In genomic region chr5:119301210-119301609, GRCh38 we compare ENCODE assay signal across 25 cellular contexts. TPM values are rescaled to one million over a fixed set of nuclear protein-coding genes. Genes with fewer than 3 reads are reported as not detected.
DNase-seq lines count a peak whose midpoint lies in the region; ATAC-seq and TF ChIP-seq lines count a peak whose summit lies in the region.
"Had no signal": no experiment of that assay in that cellular context is flagged by ENCODE, and none has a peak within 500 bp of the region (broad histone marks: within the 10 kb centered on the region; RNA-seq: fewer than 3 reads in every experiment).

No MANE protein-coding gene starts in this region.

- H3K36me3 ChIP-seq in KOPT-K1 (ENCODE audit: insufficient read depth, low read length) (no peaks in the 10 kb centered on the region), neutrophil (no peaks in the 10 kb centered on the region)
- H3K36me3 ChIP-seq: gastrocnemius medialis, neural progenitor cell, SJCRH30 had no signal

- no peaks in the 10 kb centered on the region for H3K9me3 Mint-ChIP-seq in activated T-cell treated with anti-CD3 and anti-CD28 coated beads, Interleukin-2, amount 50 U/mL, for 24 hours
- no peaks in the 10 kb centered on the region for H3K9me3 Mint-ChIP-seq in activated T-cell treated with anti-CD3 and anti-CD28 coated beads, Interleukin-2, amount 50 U/mL, for 4 hours
- peaks cover 1% of the 10 kb centered on the region for H3K9me3 Mint-ChIP-seq in activated naive CD8-positive, alpha-beta T cell treated with anti-CD3 and anti-CD28 coated beads, Interleukin-2, amount 10 ng/mL, durations not matched to agents 7 days and 5 days
- H3K9me3 Mint-ChIP-seq: CD14-positive monocyte had no signal

- no peaks in the 10 kb centered on the region for H3K27me3 Mint-ChIP-seq in activated T-cell treated with anti-CD3 and anti-CD28 coated beads, Interleukin-2, amount 50 U/mL, for 24 hours
- H3K27me3 Mint-ChIP-seq in activated T-cell treated with anti-CD3 and anti-CD28 coated beads, Interleukin-2, amount 50 U/mL, for 4 hours (ENCODE audit: low read depth), result no peaks in the 10 kb centered on the region
- no peaks in the 10 kb centered on the region for H3K27me3 Mint-ChIP-seq in activated naive CD8-positive, alpha-beta T cell treated with anti-CD3 and anti-CD28 coated beads, Interleukin-2, amount 10 ng/mL, durations not matched to agents 7 days and 5 days

- peaks cover 67 to 71% of the 10 kb centered on the region in 2 experiments for H3K4me1 ChIP-seq in neutrophil (ENCODE audit: control insufficient read depth in 1 of 2, insufficient read depth in 1 of 2, low read depth in 1 of 2, low read length in 1 of 2)
- H3K4me1 ChIP-seq: gastrocnemius medialis, neural progenitor cell, psoas muscle had no signal

- H3K27ac ChIP-seq in KOPT-K1 (ENCODE audit: low read depth, low read length, poor library complexity, severe bottlenecking), result peak overlapping the region; percentile 95
- H3K27ac ChIP-seq in neutrophil, result peak overlapping the region; percentile 90
- H3K27ac ChIP-seq: gastrocnemius medialis, HL-60, neural progenitor cell, psoas muscle, SJCRH30 had no signal

- TF ChIP-seq CTCF in neutrophil (IDR thresholded peaks at IDR 0.05), result no peak

- peaks cover 83% of the 10 kb centered on the region for H3K4me1 Mint-ChIP-seq in activated T-cell treated with anti-CD3 and anti-CD28 coated beads, Interleukin-2, amount 50 U/mL, for 24 hours (ENCODE audit: low read depth)
- peaks cover 79% of the 10 kb centered on the region for H3K4me1 Mint-ChIP-seq in activated T-cell treated with anti-CD3 and anti-CD28 coated beads, Interleukin-2, amount 50 U/mL, for 4 hours (ENCODE audit: low read depth)
- H3K4me1 Mint-ChIP-seq in activated naive CD8-positive, alpha-beta T cell treated with anti-CD3 and anti-CD28 coated beads, Interleukin-2, amount 10 ng/mL, durations not matched to agents 7 days and 5 days, result peaks cover 70% of the 10 kb centered on the region
- H3K4me1 Mint-ChIP-seq: neural progenitor cell had no signal

- POLR2A ChIA-PET in activated naive CD8-positive, alpha-beta T cell treated with anti-CD3 and anti-CD28 coated beads, Interleukin-2, amount 10 ng/mL, durations not matched to agents 7 days and 5 days (lab: Charles Lee), result interaction anchor here (0.7 to 2.2 kb wide), 5 partner anchors 14 to 76 kb away, joined by 3 to 11 read pairs (median 3); no protein-coding TSS in a partner anchor
- POLR2A ChIA-PET in HEK293T (lab: Yijun Ruan, JAX), result interaction anchor here (1.9 to 2.1 kb wide), 3 partner anchors 22 to 231 kb away, joined by 5 to 10 read pairs (median 6); partner anchors contain the start of gene DMXL1

- peaks cover 50% of the 10 kb centered on the region for H3K36me3 Mint-ChIP-seq in activated T-cell treated with anti-CD3 and anti-CD28 coated beads, Interleukin-2, amount 50 U/mL, for 24 hours (ENCODE audit: low read depth)
- H3K36me3 Mint-ChIP-seq in activated T-cell treated with anti-CD3 and anti-CD28 coated beads, Interleukin-2, amount 50 U/mL, for 4 hours (ENCODE audit: insufficient read depth), result peaks cover 17% of the 10 kb centered on the region
- H3K36me3 Mint-ChIP-seq in activated naive CD8-positive, alpha-beta T cell treated with anti-CD3 and anti-CD28 coated beads, Interleukin-2, amount 10 ng/mL, durations not matched to agents 7 days and 5 days, result peaks cover 28% of the 10 kb centered on the region
- H3K36me3 Mint-ChIP-seq: neural progenitor cell had no signal

- H3K27ac Mint-ChIP-seq in activated T-cell treated with anti-CD3 and anti-CD28 coated beads, Interleukin-2, amount 50 U/mL, for 24 hours, result peak overlapping the region; percentile 99
- H3K27ac Mint-ChIP-seq in activated naive CD8-positive, alpha-beta T cell treated with anti-CD3 and anti-CD28 coated beads, Interleukin-2, amount 10 ng/mL, durations not matched to agents 7 days and 5 days, result peak overlapping the region; percentile 1
- H3K27ac Mint-ChIP-seq: neural progenitor cell had no signal

- H3K4me3 ChIP-seq in neutrophil (ENCODE audit: low read depth in 1 of 2, low read length in 1 of 2), result no peak overlapping the region
- H3K4me3 ChIP-seq: gastrocnemius medialis, neural progenitor cell, psoas muscle, SJCRH30 had no signal

- CTCF ChIA-PET in HEK293T (lab: Yijun Ruan, JAX), result interaction anchor here (0.6 kb wide), 1 partner anchor 393 kb away, joined by 3 read pairs; no protein-coding TSS in a partner anchor

- H3K4me3 Mint-ChIP-seq in activated T-cell treated with anti-CD3 and anti-CD28 coated beads, Interleukin-2, amount 50 U/mL, for 24 hours, result no peak overlapping the region
- no peak overlapping the region for H3K4me3 Mint-ChIP-seq in activated T-cell treated with anti-CD3 and anti-CD28 coated beads, Interleukin-2, amount 50 U/mL, for 4 hours
- H3K4me3 Mint-ChIP-seq in activated naive CD8-positive, alpha-beta T cell treated with anti-CD3 and anti-CD28 coated beads, Interleukin-2, amount 10 ng/mL, durations not matched to agents 7 days and 5 days, result peak overlapping the region; percentile 95
- H3K4me3 Mint-ChIP-seq: CD14-positive monocyte, neural progenitor cell had no signal

- H3K27me3 ChIP-seq in neutrophil, result no peaks in the 10 kb centered on the region
- H3K27me3 ChIP-seq: gastrocnemius medialis, neural progenitor cell, SJCRH30 had no signal

- no peak for ATAC-seq in activated T-cell treated with anti-CD3 and anti-CD28 coated beads, Interleukin-2, amount 50 U/mL, for 4 hours
- ATAC-seq in activated naive CD8-positive, alpha-beta T cell treated with anti-CD3 and anti-CD28 coated beads, Interleukin-2, amount 10 ng/mL, durations not matched to agents 7 days and 5 days (ENCODE audit: low read depth), result no peak
- ATAC-seq: gastrocnemius medialis, PC-3, psoas muscle had no signal

- no peak for DNase-seq in activated T-cell treated with anti-CD3 and anti-CD28 coated beads, Interleukin-2, amount 50 U/mL, for 24 hours
- DNase-seq in activated T-cell treated with anti-CD3 and anti-CD28 coated beads, Interleukin-2, amount 50 U/mL, for 4 hours, result no peak
- no peak for DNase-seq in activated naive CD8-positive, alpha-beta T cell treated with anti-CD3 and anti-CD28 coated beads, Interleukin-2, amount 10 ng/mL, durations not matched to agents 7 days and 5 days
- no peak for DNase-seq in OCI-M1 (lab: John Stamatoyannopoulos, UW)
- DNase-seq in HEK293T (ENCODE audit: extremely low spot score), result no peak
- DNase-seq in NCI-H1694 treated with DMSO at 0.1 percent for 48 hours (lab: John Stamatoyannopoulos, UW), result no peak
- DNase-seq: ACHN; activated CD8-positive, alpha-beta memory T cell treated with anti-CD3 and anti-CD28 coated beads, Interleukin-2, amount 50 U/mL, for 48 hours; dermis blood vessel endothelial cell; gastrocnemius medialis; mesendoderm; MM.1S; NCI-H146; NCI-H2171 treated with DMSO at 0.1 percent for 48 hours; NCI-H82; psoas muscle; SJCRH30; stimulated activated CD4-positive, alpha-beta T cell treated with anti-CD3 and anti-CD28 coated beads, Interleukin-4, amount 100 ng/mL, for 24 hours; T1000 had no signal

- H3K9me3 ChIP-seq in KOPT-K1 (ENCODE audit: insufficient read depth, low read length, poor library complexity, severe bottlenecking) (peaks cover 14% of the 10 kb centered on the region), neutrophil (no peaks in the 10 kb centered on the region)
- H3K9me3 ChIP-seq: gastrocnemius medialis, psoas muscle had no signal

TF ChIP-seq in HEK293T, 16 proteins besides CTCF, POLR2A, EP300 and RAD21:
- TF ChIP-seq PKNOX1 (IDR thresholded peaks at IDR 0.05) (no peak), HDGF (IDR thresholded peaks at IDR 0.05; ENCODE audit: borderline replicate concordance) (no peak), SUZ12 (IDR thresholded peaks at IDR 0.05) (no peak), CTBP1 (IDR thresholded peaks at IDR 0.05; ENCODE audit: borderline replicate concordance) (no peak), BHLHE40 (IDR thresholded peaks at IDR 0.05; ENCODE audit: borderline replicate concordance) (no peak), FOXM1 (IDR thresholded peaks at IDR 0.05; ENCODE audit: borderline replicate concordance) (no peak)

RNA-seq across cellular contexts. Expression of gene TNFAIP8, which starts 54.6 kb away (rescaled TPM):
- total RNA-seq in activated T-cell treated with anti-CD3 and anti-CD28 coated beads, Interleukin-2, amount 50 U/mL, for 4 hours, result 100 to 1,000 TPM; 275 to 314 (median 282) TPM
- 100 to 1,000 TPM; 121 to 122 TPM for total RNA-seq in activated naive CD8-positive, alpha-beta T cell treated with anti-CD3 and anti-CD28 coated beads, Interleukin-2, amount 10 ng/mL, durations not matched to agents 7 days and 5 days
